16 cellular contexts compared by ENCODE assay signal in the genomic region with DNA sequence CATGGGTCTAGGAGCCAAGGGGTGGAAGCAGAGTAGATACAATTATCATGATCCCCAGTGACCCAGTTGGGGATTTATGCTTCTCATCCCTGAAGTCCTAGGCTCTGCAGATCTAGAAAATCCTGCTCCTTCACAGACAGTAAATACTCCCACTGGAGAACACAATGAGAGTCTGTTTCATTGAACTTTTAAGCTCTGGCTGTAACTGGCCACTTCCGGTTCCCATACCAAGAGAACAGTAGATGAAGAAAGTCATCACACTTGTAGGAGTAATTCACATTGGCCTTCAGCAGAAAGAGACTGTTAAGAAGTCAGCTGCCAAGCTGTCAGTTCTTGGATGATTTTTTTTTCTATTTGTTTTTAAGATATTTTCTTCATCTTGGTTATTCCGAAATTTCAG.
DNase-seq lines count a peak whose midpoint lies in the region; ATAC-seq and TF ChIP-seq lines count a peak whose summit lies in the region.
"Had no signal": no experiment of that assay in that cellular context is flagged by ENCODE, and none has a peak within 500 bp of the region (broad histone marks: within the 10 kb centered on the region; RNA-seq: fewer than 3 reads in every experiment).

No MANE protein-coding gene starts in this region.

- H3K27me3 Mint-ChIP-seq in MCF 10A (ENCODE audit: insufficient read depth, unreplicated experiment), result no peaks in the 10 kb centered on the region
- no peaks in the 10 kb centered on the region for H3K27me3 Mint-ChIP-seq in stimulated activated memory B cell treated with anti-CD40 and anti-IgM and Interleukin-4, amounts not matched to agents 10 μg/mL and 1 μg/mL and 100 μg/mL, for 72 hours
- peaks cover 0 to 2% (median 0%) of the 10 kb centered on the region in 5 donors for H3K27me3 Mint-ChIP-seq in naive thymus-derived CD8-positive, alpha-beta T cell

- H3K9me3 ChIP-seq in breast epithelium, result no peaks in the 10 kb centered on the region
- H3K9me3 ChIP-seq: Caco-2 had no signal

- H3K4me3 ChIP-seq in breast epithelium, result no peak overlapping the region

- no peak overlapping the region for H3K4me3 Mint-ChIP-seq in MCF 10A (ENCODE audit: unreplicated experiment)
- no peak overlapping the region for H3K4me3 Mint-ChIP-seq in stimulated activated memory B cell treated with anti-CD40 and anti-IgM and Interleukin-4, amounts not matched to agents 10 μg/mL and 1 μg/mL and 100 μg/mL, for 72 hours
- no peak overlapping the region for H3K4me3 Mint-ChIP-seq in naive thymus-derived CD8-positive, alpha-beta T cell
- H3K4me3 Mint-ChIP-seq: CD14-positive monocyte; CD8-positive, alpha-beta T cell; HFFc6 had no signal

- DNase-seq in MCF 10A (ENCODE audit: unreplicated experiment) (no peak), breast epithelium (ENCODE audit: low spot score in 2 of 2) (no peak), NCI-H128 (lab: John Stamatoyannopoulos, UW; ENCODE audit: unreplicated experiment) (no peak)
- DNase-seq in naive thymus-derived CD8-positive, alpha-beta T cell, result no peak
- no peak for DNase-seq in activated CD4-positive, CD25-positive, alpha-beta regulatory T cell treated with anti-CD3 and anti-CD28 coated beads, Interleukin-2, amount 50 U/mL, for 72 hours
- DNase-seq: Caco-2; CD8-positive, alpha-beta T cell; DMS53; GF-D8; HCEC 1CT; HFFc6 had no signal

- H3K36me3 Mint-ChIP-seq in MCF 10A (ENCODE audit: insufficient read depth, unreplicated experiment), result no peaks in the 10 kb centered on the region
- no peaks in the 10 kb centered on the region for H3K36me3 Mint-ChIP-seq in stimulated activated memory B cell treated with anti-CD40 and anti-IgM and Interleukin-4, amounts not matched to agents 10 μg/mL and 1 μg/mL and 100 μg/mL, for 72 hours
- peaks cover 0 to 4% (median 0%) of the 10 kb centered on the region in 3 donors for H3K36me3 Mint-ChIP-seq in naive thymus-derived CD8-positive, alpha-beta T cell
- H3K36me3 Mint-ChIP-seq: CD14-positive monocyte; CD8-positive, alpha-beta T cell had no signal

- POLR2A ChIA-PET in MCF 10A (lab: Yijun Ruan, JAX), result interaction anchor here (1.3 to 1.8 kb wide), 2 partner anchors 10 to 92 kb away, joined by 3 to 5 read pairs; no protein-coding TSS in a partner anchor
- POLR2A ChIA-PET in naive thymus-derived CD8-positive, alpha-beta T cell (lab: Charles Lee), result no interaction called here

- H3K27me3 ChIP-seq in breast epithelium, result no peaks in the 10 kb centered on the region

- H3K27ac Mint-ChIP-seq in MCF 10A (ENCODE audit: low read depth, unreplicated experiment), result peak overlapping the region; percentile 93
- no peak overlapping the region for H3K27ac Mint-ChIP-seq in stimulated activated memory B cell treated with anti-CD40 and anti-IgM and Interleukin-4, amounts not matched to agents 10 μg/mL and 1 μg/mL and 100 μg/mL, for 72 hours
- H3K27ac Mint-ChIP-seq in naive thymus-derived CD8-positive, alpha-beta T cell, result no peak overlapping the region
- H3K27ac Mint-ChIP-seq: CD8-positive, alpha-beta T cell; HFFc6 had no signal

- no peaks in the 10 kb centered on the region for H3K9me3 Mint-ChIP-seq in MCF 10A (ENCODE audit: unreplicated experiment)
- H3K9me3 Mint-ChIP-seq in stimulated activated memory B cell treated with anti-CD40 and anti-IgM and Interleukin-4, amounts not matched to agents 10 μg/mL and 1 μg/mL and 100 μg/mL, for 72 hours, result no peaks in the 10 kb centered on the region
- peaks cover 0 to 22% (median 3%) of the 10 kb centered on the region in 9 donors for H3K9me3 Mint-ChIP-seq in naive thymus-derived CD8-positive, alpha-beta T cell
- H3K9me3 Mint-ChIP-seq: CD8-positive, alpha-beta T cell; HFFc6 had no signal

- TF ChIP-seq CTCF in MCF 10A (IDR thresholded peaks at IDR 0.05; ENCODE audit: unreplicated experiment) (no peak), breast epithelium (IDR thresholded peaks at IDR 0.05) (no peak)

- TF ChIP-seq POLR2A in breast epithelium (IDR thresholded peaks at IDR 0.05), result no peak

- intact Hi-C loops in MCF 10A (cut with micrococcal nuclease) (no loop called here), breast epithelium (cut with DNase I; ENCODE audit: low total_unique reads) (no loop called here)

- no peak overlapping the region for H3K27ac ChIP-seq in breast epithelium
- H3K27ac ChIP-seq: 22Rv1, HL-60 had no signal

- H3K4me1 Mint-ChIP-seq in MCF 10A (ENCODE audit: insufficient read depth, unreplicated experiment), result peaks cover 20% of the 10 kb centered on the region
- no peaks in the 10 kb centered on the region for H3K4me1 Mint-ChIP-seq in stimulated activated memory B cell treated with anti-CD40 and anti-IgM and Interleukin-4, amounts not matched to agents 10 μg/mL and 1 μg/mL and 100 μg/mL, for 72 hours
- no peaks in the 10 kb centered on the region for H3K4me1 Mint-ChIP-seq in naive thymus-derived CD8-positive, alpha-beta T cell

- no TSS peak for BruUV-seq in MCF 10A (replicated peaks; lab: Mats Ljungman, UMichigan)

- no peaks in the 10 kb centered on the region for H3K36me3 ChIP-seq in breast epithelium

- peak; percentile 38 for ATAC-seq in esophagus mucosa
- peak; percentile 36 for ATAC-seq in stimulated activated memory B cell treated with anti-CD40 and anti-IgM and Interleukin-4, amounts not matched to agents 10 μg/mL and 1 μg/mL and 100 μg/mL, for 72 hours
- no peak for ATAC-seq in naive thymus-derived CD8-positive, alpha-beta T cell
- ATAC-seq: CD8-positive, alpha-beta T cell had no signal

- CTCF ChIA-PET in MCF 10A (lab: Yijun Ruan, JAX), result interaction anchor here (0.6 kb wide), 1 partner anchor 307 kb away, joined by 3 read pairs; no protein-coding TSS in a partner anchor

- H3K4me1 ChIP-seq in breast epithelium, result no peaks in the 10 kb centered on the region
- H3K4me1 ChIP-seq: Caco-2 had no signal

Comparison
In these comparisons a context has a peak if more than half of its experiments do, and no peak if none do; other contexts are left out.
1. ATAC-seq: peak in esophagus mucosa (single experiment) and stimulated activated memory B cell treated with anti-CD40 and anti-IgM and Interleukin-4, amounts not matched to agents 10 μg/mL and 1 μg/mL and 100 μg/mL, for 72 hours (single experiment); none in naive thymus-derived CD8-positive, alpha-beta T cell (0 of 2).